23 cellular contexts compared by ENCODE assay signal in the genomic region with DNA sequence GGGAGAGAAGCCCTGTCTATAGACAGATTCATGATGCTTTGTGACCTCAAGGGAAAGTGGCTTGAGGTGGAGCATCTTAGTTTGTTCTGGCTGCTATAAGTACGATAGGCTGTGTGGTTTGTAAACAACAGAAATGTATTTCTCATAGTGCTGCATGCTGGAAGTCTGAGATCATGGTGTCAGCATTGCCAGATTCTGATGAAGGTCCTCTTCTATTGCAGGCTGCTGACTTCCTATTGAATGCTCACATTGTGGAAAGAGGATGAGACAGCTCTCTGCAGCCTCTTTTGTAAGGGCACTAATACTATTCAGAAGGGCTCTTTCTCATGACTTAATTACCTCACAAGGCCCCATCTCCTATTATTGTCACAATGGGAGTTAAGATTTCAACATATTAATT.
DNase-seq lines count a peak whose midpoint lies in the region; TF ChIP-seq lines count a peak whose summit lies in the region.
"Had no signal": no experiment of that assay in that cellular context is flagged by ENCODE, and none has a peak within 500 bp of the region (broad histone marks: within the 10 kb centered on the region; RNA-seq: fewer than 3 reads in every experiment).

No MANE protein-coding gene starts in this region.

- no peaks in the 10 kb centered on the region for H3K27me3 Mint-ChIP-seq in MCF 10A (ENCODE audit: insufficient read depth, unreplicated experiment)
- no peaks in the 10 kb centered on the region for H3K27me3 Mint-ChIP-seq in activated naive CD4-positive, alpha-beta T cell treated with anti-CD3 and anti-CD28 coated beads, Interleukin-2, amount 10 ng/mL, durations not matched to agents 7 days and 5 days
- H3K27me3 Mint-ChIP-seq: activated CD8-positive, alpha-beta T cell treated with anti-CD3 and anti-CD28 coated beads for 36 hours; activated naive CD8-positive, alpha-beta T cell had no signal

- POLR2A ChIA-PET in MCF 10A (lab: Yijun Ruan, JAX): no interaction called here

- peaks cover 5% of the 10 kb centered on the region for H3K36me3 Mint-ChIP-seq in MCF 10A (ENCODE audit: insufficient read depth, unreplicated experiment)
- no peaks in the 10 kb centered on the region for H3K36me3 Mint-ChIP-seq in activated naive CD4-positive, alpha-beta T cell treated with anti-CD3 and anti-CD28 coated beads, Interleukin-2, amount 10 ng/mL, durations not matched to agents 7 days and 5 days
- H3K36me3 Mint-ChIP-seq: activated naive CD8-positive, alpha-beta T cell had no signal

- H3K4me1 ChIP-seq in breast epithelium (no peaks in the 10 kb centered on the region), tibial nerve (no peaks in the 10 kb centered on the region)
- H3K4me1 ChIP-seq: esophagus muscularis mucosa, thyroid gland had no signal

- 33 to 35% methylated on average over 1 of the region's 1 CpG for whole genome bisulfite sequencing in tibial nerve, 2 donors

- DNase-seq in MCF 10A (ENCODE audit: unreplicated experiment) (peak; percentile 2), breast epithelium (ENCODE audit: low spot score in 2 of 2) (no peak), medulla oblongata (ENCODE audit: extremely low spot score) (peak; percentile 33), tibial nerve (ENCODE audit: low spot score in 2 of 2) (no peak)
- DNase-seq in activated naive CD4-positive, alpha-beta T cell treated with anti-CD3 and anti-CD28 coated beads, Interleukin-2, amount 10 ng/mL, durations not matched to agents 7 days and 5 days: no peak
- no peak for DNase-seq in activated CD4-positive, CD25-positive, alpha-beta regulatory T cell (lab: John Stamatoyannopoulos, UW)
- DNase-seq: activated CD8-positive, alpha-beta T cell treated with anti-CD3 and anti-CD28 coated beads for 36 hours; activated T-cell treated with anti-CD3 and anti-CD28 coated beads, Interleukin-2, amount 50 U/mL, for 48 hours; DMS53; effector CD8-positive, alpha-beta T cell; NCI-H2081; NCI-H526 treated with DMSO at 0.1 percent for 48 hours; SHP77; thyroid gland had no signal

- BruUV-seq in MCF 10A (replicated peaks; lab: Mats Ljungman, UMichigan): no TSS peak

- no peak overlapping the region for H3K4me3 Mint-ChIP-seq in MCF 10A (ENCODE audit: unreplicated experiment)
- H3K4me3 Mint-ChIP-seq in activated naive CD4-positive, alpha-beta T cell treated with anti-CD3 and anti-CD28 coated beads, Interleukin-2, amount 10 ng/mL, durations not matched to agents 7 days and 5 days: no peak overlapping the region
- H3K4me3 Mint-ChIP-seq: activated CD8-positive, alpha-beta T cell treated with anti-CD3 and anti-CD28 coated beads for 36 hours; activated naive CD8-positive, alpha-beta T cell; GM23338; T-helper 1 cell treated with Interleukin-12 subunit alpha and Interleukin-12 subunit beta and Interleukin-4 antibody, amounts not matched to agents 30 μg/mL and 1 μg/mL, for 36 hours had no signal

- no peak overlapping the region for H3K27ac ChIP-seq in breast epithelium
- peak overlapping the region; percentile 66 for H3K27ac ChIP-seq in cingulate gyrus (ENCODE audit: low read depth, low read length)
- peak overlapping the region; percentile 82 for H3K27ac ChIP-seq in temporal lobe (ENCODE audit: low read depth, low read length)
- H3K27ac ChIP-seq in tibial nerve: no peak overlapping the region
- H3K27ac ChIP-seq: cardiac muscle cell, esophagus muscularis mucosa, HL-60, thyroid gland, VCaP had no signal

- H3K9me3 ChIP-seq in breast epithelium: no peaks in the 10 kb centered on the region
- H3K9me3 ChIP-seq in tibial nerve: peaks cover 0 to 5% (median 0%) of the 10 kb centered on the region in 4 donors
- H3K9me3 ChIP-seq: esophagus muscularis mucosa, thyroid gland had no signal

- no peak for TF ChIP-seq EP300 in tibial nerve (IDR thresholded peaks at IDR 0.05)

- TF ChIP-seq CTCF in MCF 10A (IDR thresholded peaks at IDR 0.05; ENCODE audit: unreplicated experiment): no peak
- no peak for TF ChIP-seq CTCF in breast epithelium (IDR thresholded peaks at IDR 0.05)
- no peak for TF ChIP-seq CTCF in tibial nerve (IDR thresholded peaks at IDR 0.05)

- H3K4me1 Mint-ChIP-seq in MCF 10A (ENCODE audit: insufficient read depth, unreplicated experiment): peaks cover 29% of the 10 kb centered on the region
- no peaks in the 10 kb centered on the region for H3K4me1 Mint-ChIP-seq in activated naive CD4-positive, alpha-beta T cell treated with anti-CD3 and anti-CD28 coated beads, Interleukin-2, amount 10 ng/mL, durations not matched to agents 7 days and 5 days

- intact Hi-C loops in MCF 10A (cut with micrococcal nuclease): no loop called here
- intact Hi-C loops in breast epithelium (cut with DNase I; ENCODE audit: low total_unique reads): no loop called here

- no peaks in the 10 kb centered on the region for H3K27me3 ChIP-seq in breast epithelium
- H3K27me3 ChIP-seq in tibial nerve: no peaks in the 10 kb centered on the region
- H3K27me3 ChIP-seq: cardiac muscle cell, esophagus muscularis mucosa, thyroid gland had no signal

- peaks cover 13% of the 10 kb centered on the region for H3K9me3 Mint-ChIP-seq in MCF 10A (ENCODE audit: unreplicated experiment)
- peaks cover 20% of the 10 kb centered on the region for H3K9me3 Mint-ChIP-seq in activated naive CD4-positive, alpha-beta T cell treated with anti-CD3 and anti-CD28 coated beads, Interleukin-2, amount 10 ng/mL, durations not matched to agents 7 days and 5 days

- H3K27ac Mint-ChIP-seq in MCF 10A (ENCODE audit: low read depth, unreplicated experiment): peak overlapping the region; percentile 73
- no peak overlapping the region for H3K27ac Mint-ChIP-seq in activated naive CD4-positive, alpha-beta T cell treated with anti-CD3 and anti-CD28 coated beads, Interleukin-2, amount 10 ng/mL, durations not matched to agents 7 days and 5 days
- H3K27ac Mint-ChIP-seq: activated CD8-positive, alpha-beta T cell treated with anti-CD3 and anti-CD28 coated beads for 36 hours; activated naive CD8-positive, alpha-beta T cell; GM23338; T-helper 1 cell treated with Interleukin-12 subunit alpha and Interleukin-12 subunit beta and Interleukin-4 antibody, amounts not matched to agents 30 μg/mL and 1 μg/mL, for 36 hours had no signal

- H3K4me3 ChIP-seq in breast epithelium: no peak overlapping the region
- H3K4me3 ChIP-seq in tibial nerve: no peak overlapping the region
- H3K4me3 ChIP-seq: cardiac muscle cell, esophagus muscularis mucosa, GM23338, thyroid gland had no signal

- no peaks in the 10 kb centered on the region for H3K36me3 ChIP-seq in breast epithelium
- no peaks in the 10 kb centered on the region for H3K36me3 ChIP-seq in tibial nerve
- H3K36me3 ChIP-seq: cardiac muscle cell, esophagus muscularis mucosa, thyroid gland had no signal

- CTCF ChIA-PET in MCF 10A (lab: Yijun Ruan, JAX): no interaction called here
- CTCF ChIA-PET in activated naive CD4-positive, alpha-beta T cell treated with anti-CD3 and anti-CD28 coated beads, Interleukin-2, amount 10 ng/mL, durations not matched to agents 7 days and 5 days (lab: Charles Lee): no interaction called here

- no peak for TF ChIP-seq POLR2A in breast epithelium (IDR thresholded peaks at IDR 0.05)
- TF ChIP-seq POLR2A in tibial nerve (IDR thresholded peaks at IDR 0.05): no peak

Comparison
In these comparisons a context has a peak if more than half of its experiments do, and no peak if none do; other contexts are left out.
1. DNase-seq: peak in MCF 10A (single experiment) and medulla oblongata (single experiment); none in breast epithelium (0 of 2), activated naive CD4-positive, alpha-beta T cell treated with anti-CD3 and anti-CD28 coated beads, Interleukin-2, amount 10 ng/mL, durations not matched to agents 7 days and 5 days (single experiment), activated CD4-positive, CD25-positive, alpha-beta regulatory T cell (0 of 4) and tibial nerve (0 of 2).
2. H3K27ac ChIP-seq: peak in cingulate gyrus (single experiment) and temporal lobe (single experiment); none in breast epithelium (0 of 2) and tibial nerve (0 of 4).